ENCODE assay signal across 9 cellular contexts in the genomic region with DNA sequence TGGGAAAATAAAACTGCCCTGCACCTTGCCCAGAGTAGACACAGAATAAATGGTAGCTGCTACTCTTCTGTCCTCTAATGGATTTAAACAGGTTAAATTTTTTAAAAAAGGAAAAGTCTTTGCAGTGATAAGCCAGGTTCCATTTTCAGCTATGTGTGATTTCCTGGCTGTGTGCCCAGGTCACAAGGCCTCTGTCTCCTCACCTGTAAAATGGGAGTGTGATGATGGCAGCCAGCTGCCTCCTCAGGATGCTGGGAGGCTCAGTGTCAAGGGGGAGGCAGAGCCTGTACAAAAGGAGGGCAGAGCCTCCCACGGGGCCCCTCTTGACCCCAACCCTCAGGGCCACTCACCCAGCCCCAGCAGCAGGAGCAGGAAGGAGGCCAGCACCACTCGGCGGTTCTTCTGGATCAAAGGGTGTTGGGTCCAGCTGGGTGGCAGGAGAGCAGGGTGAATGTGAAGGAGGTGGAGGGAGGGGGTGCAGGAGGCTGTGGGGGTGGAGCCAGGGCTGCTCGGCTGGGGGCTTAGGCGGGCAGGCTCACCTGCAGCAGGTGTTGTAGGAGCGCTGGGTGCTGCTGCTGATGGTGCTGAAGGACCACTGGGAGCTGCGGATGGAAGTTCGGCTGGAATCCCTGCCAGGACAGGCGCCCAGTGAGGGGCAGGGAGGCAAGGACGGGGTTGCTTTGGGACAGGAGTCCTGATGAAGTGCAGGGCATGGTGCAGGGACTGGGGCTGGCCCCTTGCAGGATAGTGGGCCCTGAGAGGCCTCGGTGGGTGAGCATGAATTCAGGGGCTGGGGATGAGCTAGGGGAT.
DNase-seq lines count a peak whose midpoint lies in the region; ATAC-seq and TF ChIP-seq lines count a peak whose summit lies in the region.
"Had no signal": no experiment of that assay in that cellular context is flagged by ENCODE, and none has a peak within 500 bp of the region (broad histone marks: within the 10 kb centered on the region; RNA-seq: fewer than 3 reads in every experiment).

No MANE protein-coding gene starts in this region.

- no peak for ATAC-seq in central memory CD8-positive, alpha-beta T cell (replicated peaks; ENCODE audit: extremely low read depth, poor library complexity, severe bottlenecking)
- ATAC-seq in GM21381 (IDR thresholded peaks at IDR 0.05; ENCODE audit: unreplicated experiment) (no peak), GM21619 (IDR thresholded peaks at IDR 0.05; ENCODE audit: unreplicated experiment) (no peak)

- H3K9me3 Mint-ChIP-seq in central memory CD8-positive, alpha-beta T cell, result no peaks in the 10 kb centered on the region
- no peaks in the 10 kb centered on the region for H3K9me3 Mint-ChIP-seq in nephron

- H3K27ac Mint-ChIP-seq in central memory CD8-positive, alpha-beta T cell (ENCODE audit: low read depth), result peak overlapping the region; percentile 61
- H3K27ac Mint-ChIP-seq in nephron, result peak overlapping the region; percentile 30 to 92 (median 50)

- H3K4me1 Mint-ChIP-seq in central memory CD8-positive, alpha-beta T cell, result peaks cover 31% of the 10 kb centered on the region
- H3K4me1 Mint-ChIP-seq in nephron, result peaks cover 6% of the 10 kb centered on the region

- H3K27ac ChIP-seq in C4-2B, result peak overlapping the region; percentile 97

- H3K4me3 Mint-ChIP-seq in central memory CD8-positive, alpha-beta T cell, result peak overlapping the region; percentile 86
- H3K4me3 Mint-ChIP-seq in nephron, result peak overlapping the region; percentile 91 to 95 (median 95)

- CTCF ChIA-PET in GM10248 (lab: Yijun Ruan, JAX), result interaction anchor here (1.2 to 3.6 kb wide), 5 partner anchors 16 to 162 kb away, joined by 3 to 22 read pairs (median 6); a partner anchor contains a TSS

- peaks cover 8% of the 10 kb centered on the region for H3K36me3 Mint-ChIP-seq in central memory CD8-positive, alpha-beta T cell (ENCODE audit: insufficient read depth)
- no peaks in the 10 kb centered on the region for H3K36me3 Mint-ChIP-seq in nephron (ENCODE audit: low read depth)

- H3K27me3 Mint-ChIP-seq in central memory CD8-positive, alpha-beta T cell, result no peaks in the 10 kb centered on the region
- H3K27me3 Mint-ChIP-seq in nephron (ENCODE audit: low read depth), result no peaks in the 10 kb centered on the region

- TF ChIP-seq CTCF in C4-2B (conservative IDR thresholded peaks at IDR 0.05) (no peak), LNCaP clone FGC (IDR thresholded peaks at IDR 0.05; ENCODE audit: control insufficient read depth, extremely low read depth, insufficient read depth) (no peak), nephron (IDR thresholded peaks at IDR 0.05; ENCODE audit: unreplicated experiment in 3 of 3) (no peak), GM10248 (IDR thresholded peaks at IDR 0.05; ENCODE audit: control extremely low read depth, extremely low read depth, low read depth, missing control alignments) (no peak)

- POLR2A ChIA-PET in GM10248 (lab: Yijun Ruan, JAX), result interaction anchor here (0.6 to 1.4 kb wide), 2 partner anchors 11 to 30 kb away, joined by 3 read pairs; a partner anchor contains a TSS

- peak overlapping the region; percentile 76 for H3K4me3 ChIP-seq in LNCaP clone FGC (ENCODE audit: low read depth, low read length)

- no peak for DNase-seq in LNCaP clone FGC (ENCODE audit: low read depth)
- DNase-seq in central memory CD8-positive, alpha-beta T cell (ENCODE audit: low spot score in 2 of 2), result no peak
- no peak for DNase-seq in GM10248 (ENCODE audit: extremely low spot score)
- no peak for DNase-seq in NCI-H2196 (lab: John Stamatoyannopoulos, UW; ENCODE audit: unreplicated experiment)
- DNase-seq: NCI-H526 treated with DMSO at 0.1 percent for 48 hours had no signal
